In the genomic region with DNA sequence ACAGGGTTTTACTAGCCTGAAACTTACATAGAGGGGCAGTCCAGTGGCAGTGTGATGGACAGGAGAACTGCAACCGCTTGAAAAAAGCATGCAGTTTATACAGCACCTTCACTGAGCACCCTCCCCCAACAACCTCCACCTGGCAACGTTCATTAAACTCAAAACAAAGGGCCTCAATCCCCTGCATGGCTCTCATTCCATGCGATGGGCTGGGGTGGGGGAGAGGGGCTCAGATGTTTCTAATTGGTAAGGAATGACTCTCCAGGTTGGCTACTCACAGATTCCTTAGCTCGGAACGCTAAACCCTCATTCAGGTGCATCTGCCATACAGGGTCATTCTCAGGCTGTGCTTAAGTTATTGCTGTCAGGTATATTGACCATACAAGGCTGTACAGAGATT, we compare ENCODE assay signal across 17 cellular contexts.
DNase-seq lines count a peak whose midpoint lies in the region; ATAC-seq, FAIRE-seq and TF ChIP-seq lines count a peak whose summit lies in the region.
"Had no signal": no experiment of that assay in that cellular context is flagged by ENCODE, and none has a peak within 500 bp of the region (broad histone marks: within the 10 kb centered on the region; RNA-seq: fewer than 3 reads in every experiment).

No MANE protein-coding gene starts in this region.

- H3K4me2 ChIP-seq in BLaER1 (peak overlapping the region; percentile 79), GM23338 (no peak overlapping the region), H1 (ENCODE audit: insufficient read depth in 1 of 2, low read depth in 2 of 2, low read length in 2 of 2) (no peak overlapping the region), neural progenitor cell (no peak overlapping the region)

- no peaks in the 10 kb centered on the region for H3K9me3 ChIP-seq in BLaER1
- no peaks in the 10 kb centered on the region for H3K9me3 ChIP-seq in H1 (ENCODE audit: insufficient read depth in 2 of 2, low read depth in 1 of 2, low read length in 1 of 2)
- no peaks in the 10 kb centered on the region for H3K9me3 ChIP-seq in neural progenitor cell (ENCODE audit: low read depth)

- H3K27me3 Mint-ChIP-seq in GM23338 (ENCODE audit: insufficient read depth, low read depth, poor library complexity) (peaks cover 3% of the 10 kb centered on the region), neural progenitor cell (ENCODE audit: insufficient read depth, low read depth) (no peaks in the 10 kb centered on the region)
- H3K27me3 Mint-ChIP-seq: B cell had no signal

- no peak overlapping the region for H4K91ac ChIP-seq in H1 (replicated peaks; ENCODE audit: insufficient read length, low read length)

- no peak for FAIRE-seq in H1 (lab: Jason Lieb, UNC)
- FAIRE-seq: D721Med had no signal

- H3K4me3 ChIP-seq in BLaER1 (no peak overlapping the region), GM23338 (no peak overlapping the region), H1 (ENCODE audit: extremely low read depth in 1 of 4, insufficient read depth in 2 of 4, low read depth in 3 of 4, low read length in 4 of 4) (no peak overlapping the region), neural progenitor cell (no peak overlapping the region)

- H2AFZ ChIP-seq in GM23338 (peak overlapping the region; percentile 87), H1 (ENCODE audit: low read length) (0 out of 2 replicates have a peak overlapping the region, but pooled peaks have one; percentile 56), neural progenitor cell (replicated peaks) (no peak overlapping the region)

- no peak overlapping the region for H3K14ac ChIP-seq in H1 (ENCODE audit: insufficient read length)

- H4K5ac ChIP-seq in H1 (ENCODE audit: insufficient read length, low read depth, low read length), result no peak overlapping the region

- H2BK12ac ChIP-seq in H1 (ENCODE audit: low read depth, low read length), result no peak overlapping the region

- POLR2A ChIA-PET in H1 (lab: Charles Lee; ENCODE audit: partially characterized antibody), result no interaction called here

- H3K4me1 Mint-ChIP-seq in GM23338 (peaks cover 11% of the 10 kb centered on the region; the same call in 2 of the 3 replicates), neural progenitor cell (no peaks in the 10 kb centered on the region)
- H3K4me1 Mint-ChIP-seq: B cell had no signal

- no peaks in the 10 kb centered on the region for H3K27me3 ChIP-seq in BLaER1
- H3K27me3 ChIP-seq in GM23338 (ENCODE audit: insufficient read depth), result no peaks in the 10 kb centered on the region
- H3K27me3 ChIP-seq in H1 (replicated peaks in 1 of 4; ENCODE audit: control insufficient read depth in 3 of 4, extremely low read depth in 1 of 4, insufficient read depth in 3 of 4, low read length in 3 of 4), result no peaks in the 10 kb centered on the region
- no peaks in the 10 kb centered on the region for H3K27me3 ChIP-seq in neural progenitor cell

- TF ChIP-seq EP300 in H1 (IDR thresholded peaks at IDR 0.05; ENCODE audit: borderline replicate concordance in 1 of 2, low read depth in 2 of 2, low read length in 2 of 2), result no peak

- H2BK20ac ChIP-seq in H1 (ENCODE audit: low read length), result no peak overlapping the region

- H3K56ac ChIP-seq in H1 (replicated peaks; ENCODE audit: insufficient read length, low read depth, low read length), result no peak overlapping the region

- H3K23ac ChIP-seq in H1 (ENCODE audit: insufficient read length), result no peak overlapping the region

- H4K20me1 ChIP-seq in BLaER1 (no peaks in the 10 kb centered on the region), GM23338 (replicated peaks; ENCODE audit: insufficient read depth) (no peaks in the 10 kb centered on the region), H1 (replicated peaks in 1 of 2; ENCODE audit: control insufficient read depth in 1 of 2, insufficient read depth in 2 of 2, low read length in 2 of 2) (no peaks in the 10 kb centered on the region), neural progenitor cell (ENCODE audit: low read depth) (no peaks in the 10 kb centered on the region)

- H3K36me3 Mint-ChIP-seq in GM23338 (ENCODE audit: low read depth), result no peaks in the 10 kb centered on the region
- H3K36me3 Mint-ChIP-seq in neural progenitor cell, result no peaks in the 10 kb centered on the region
- H3K36me3 Mint-ChIP-seq: CD14-positive monocyte; CD8-positive, alpha-beta T cell had no signal

- no peak overlapping the region for H4K8ac ChIP-seq in H1 (ENCODE audit: extremely low read depth, insufficient read depth, low read length)

- ATAC-seq in GM23338, result peak; percentile 59
- no peak for ATAC-seq in stimulated activated naive CD8-positive, alpha-beta T cell treated with anti-CD3 and anti-CD28 coated beads, Interleukin-15, Interleukin-2, amounts not matched to agents 100 U/mL and 50 U/mL, for 24 hours
- ATAC-seq: CD8-positive, alpha-beta T cell had no signal

- H3K4me1 ChIP-seq in BLaER1 (peaks cover 58% of the 10 kb centered on the region), GM23338 (ENCODE audit: insufficient read depth) (peaks cover 8% of the 10 kb centered on the region; the same call in 1 of the 2 replicates), H1 (replicated peaks in 1 of 4; ENCODE audit: control insufficient read depth in 3 of 4, insufficient read depth in 4 of 4, low read length in 3 of 4) (no peaks in the 10 kb centered on the region), neural progenitor cell (no peaks in the 10 kb centered on the region)

- H3K4ac ChIP-seq in H1 (replicated peaks; ENCODE audit: insufficient read length, low read depth, low read length), result no peak overlapping the region

- no peaks in the 10 kb centered on the region for H3K23me2 ChIP-seq in H1 (ENCODE audit: low read depth, low read length)

- no peaks in the 10 kb centered on the region for H3K9me2 ChIP-seq in GM23338 (ENCODE audit: insufficient read depth)

- no peak for TF ChIP-seq RAD21 in H1 (IDR thresholded peaks at IDR 0.05 in 1 of 2, conservative IDR thresholded peaks at IDR 0.05 in 1 of 2; ENCODE audit: low read depth in 2 of 2, low read length in 2 of 2)

- H3K27ac ChIP-seq in BLaER1, result no peak overlapping the region
- no peak overlapping the region for H3K27ac ChIP-seq in GM23338 (ENCODE audit: low read depth)
- no peak overlapping the region for H3K27ac ChIP-seq in H1 (ENCODE audit: low read depth, low read length)
- H3K27ac ChIP-seq in neural progenitor cell, result no peak overlapping the region

- WGBS in H1 (ENCODE audit: extremely low coverage in 1 of 2, insufficient coverage in 1 of 2, insufficient read length in 1 of 2, insufficient replicate concordance in 2 of 2, low coverage in 1 of 2, low lambda C conversion rate in 2 of 2, missing lambda C conversion rate in 1 of 2), 2 experiments, result 79% methylated on average over 5 of the region's 5 CpGs; no CpG with 5 or more reads in 1 of the 2 experiments

- TF ChIP-seq POLR2A in H1 (IDR thresholded peaks at IDR 0.05; ENCODE audit: control extremely low read depth in 1 of 2, low read depth in 2 of 2, low read length in 2 of 2), result no peak

- CTCF ChIA-PET in H1 (lab: Charles Lee; ENCODE audit: partially characterized antibody), result interaction anchor here (0.9 to 1.2 kb wide), 4 partner anchors 11 to 1322 kb away, joined by 3 to 4 read pairs (median 4); a partner anchor contains a TSS

- H3K79me1 ChIP-seq in H1 (ENCODE audit: low read depth, low read length), result no peaks in the 10 kb centered on the region

- no peak overlapping the region for H2BK15ac ChIP-seq in H1 (ENCODE audit: low read length)

- no peaks in the 10 kb centered on the region for H3K79me2 ChIP-seq in GM23338 (replicated peaks; ENCODE audit: insufficient read depth)
- no peaks in the 10 kb centered on the region for H3K79me2 ChIP-seq in H1 (ENCODE audit: control insufficient read depth in 1 of 2, insufficient read depth in 2 of 2, low read length in 2 of 2)
- H3K79me2 ChIP-seq in neural progenitor cell (ENCODE audit: low read depth), result no peaks in the 10 kb centered on the region

- H3K9ac ChIP-seq in BLaER1 (no peak overlapping the region), H1 (replicated peaks in 1 of 4; ENCODE audit: extremely low read depth in 1 of 4, low read depth in 3 of 4, low read length in 3 of 4) (no peak overlapping the region), neural progenitor cell (no peak overlapping the region)

- H2BK120ac ChIP-seq in H1 (replicated peaks; ENCODE audit: low read depth, low read length), result no peak overlapping the region

- no peaks in the 10 kb centered on the region; the same call in 2 of the 3 replicates for H3K9me3 Mint-ChIP-seq in GM23338
- no peaks in the 10 kb centered on the region for H3K9me3 Mint-ChIP-seq in neural progenitor cell
- H3K9me3 Mint-ChIP-seq: CD14-positive monocyte; CD8-positive, alpha-beta T cell had no signal

- TF ChIP-seq CTCF in GM23338 (conservative IDR thresholded peaks at IDR 0.05; ENCODE audit: low read depth in 2 of 2), result no peak
- no peak for TF ChIP-seq CTCF in H1 (IDR thresholded peaks at IDR 0.05; ENCODE audit: control extremely low read depth in 1 of 3, insufficient read depth in 1 of 3, low read depth in 1 of 3, low read length in 3 of 3)
- TF ChIP-seq CTCF in neural progenitor cell (IDR thresholded peaks at IDR 0.05), result no peak

- H3K27ac Mint-ChIP-seq in GM23338, result no peak overlapping the region
- H3K27ac Mint-ChIP-seq in neural progenitor cell, result no peak overlapping the region
- H3K27ac Mint-ChIP-seq: B cell; CD14-positive monocyte; CD8-positive, alpha-beta T cell had no signal

- H2AK5ac ChIP-seq in H1 (ENCODE audit: low read depth, low read length), result no peak overlapping the region

- DNase-seq in GM23338 (ENCODE audit: low spot score) (peak; percentile 47), H1 (ENCODE audit: low read depth in 1 of 2, low spot score in 2 of 2) (no peak), neural progenitor cell (ENCODE audit: low spot score) (peak; percentile 7), superior temporal gyrus (ENCODE audit: extremely low spot score) (no peak), HuH-7 (ENCODE audit: low spot score) (no peak), NCI-H524 (lab: John Stamatoyannopoulos, UW) (no peak)
- no peak for DNase-seq in stimulated activated naive CD8-positive, alpha-beta T cell treated with anti-CD3 and anti-CD28 coated beads, Interleukin-15, Interleukin-2, amounts not matched to agents 100 U/mL and 50 U/mL, for 24 hours
- DNase-seq: CD8-positive, alpha-beta T cell; COR-L47; DMS153; DMS79 treated with DMSO at 0.1 percent for 48 hours; GDM1; H7 had no signal

- no peak overlapping the region for H3K4me3 Mint-ChIP-seq in GM23338
- H3K4me3 Mint-ChIP-seq in neural progenitor cell, result no peak overlapping the region
- H3K4me3 Mint-ChIP-seq: B cell; CD14-positive monocyte; CD8-positive, alpha-beta T cell had no signal

- H3K36me3 ChIP-seq in BLaER1 (no peaks in the 10 kb centered on the region), GM23338 (ENCODE audit: insufficient read depth) (no peaks in the 10 kb centered on the region), H1 (ENCODE audit: control insufficient read depth in 2 of 4, insufficient read depth in 4 of 4, low read length in 3 of 4) (no peaks in the 10 kb centered on the region), neural progenitor cell (no peaks in the 10 kb centered on the region)

- H3F3A ChIP-seq in GM23338 (replicated peaks; ENCODE audit: low read depth), result no peaks in the 10 kb centered on the region
- no peaks in the 10 kb centered on the region for H3F3A ChIP-seq in neural progenitor cell (ENCODE audit: low read depth)

- no peak overlapping the region for H3K18ac ChIP-seq in H1 (ENCODE audit: extremely low read depth, low read length)

- H2BK5ac ChIP-seq in H1 (ENCODE audit: low read depth, low read length), result no peak overlapping the region

TF ChIP-seq in GM23338, 12 proteins besides CTCF, POLR2A, EP300 and RAD21 (continues in another document):
- TF ChIP-seq EZH2 (IDR thresholded peaks at IDR 0.05; ENCODE audit: low read depth, unreplicated experiment), result no peak

Comparison
In these comparisons a context has a peak if more than half of its experiments do, and no peak if none do; other contexts are left out.
1. DNase-seq: peak in GM23338 (single experiment) and neural progenitor cell (single experiment); none in H1 (0 of 2), stimulated activated naive CD8-positive, alpha-beta T cell treated with anti-CD3 and anti-CD28 coated beads, Interleukin-15, Interleukin-2, amounts not matched to agents 100 U/mL and 50 U/mL, for 24 hours (single experiment), superior temporal gyrus (single experiment), HuH-7 (single experiment) and NCI-H524 (0 of 2).